In genomic region chr4:8468746-8469535, GRCh38 we compare ENCODE assay signal across 8 cellular contexts. TPM values are rescaled to one million over a fixed set of nuclear protein-coding genes. Genes with fewer than 3 reads are reported as not detected.
DNase-seq lines count a peak whose midpoint lies in the region; TF ChIP-seq lines count a peak whose summit lies in the region.

No MANE protein-coding gene starts in this region.

- H2BK15ac ChIP-seq in mesenchymal stem cell (ENCODE audit: low read depth, poor library complexity, severe bottlenecking), result no peak overlapping the region

- H3K4me1 Mint-ChIP-seq in activated CD4-positive, alpha-beta T cell treated with anti-CD3 and anti-CD28 coated beads, Interleukin-2, amount 10 ng/mL, durations not matched to agents 7 days and 5 days, result no peaks in the 10 kb centered on the region

- H3K4me3 ChIP-seq in HEK293 (ENCODE audit: low read depth, low read length), result no peak overlapping the region
- no peak overlapping the region for H3K4me3 ChIP-seq in mesenchymal stem cell (ENCODE audit: insufficient read depth in 1 of 2, low read depth in 1 of 2, low read length in 2 of 2)

- H3K4me1 ChIP-seq in HEK293 (ENCODE audit: control insufficient read depth, insufficient read depth, low read length) (no peaks in the 10 kb centered on the region), mesenchymal stem cell (ENCODE audit: control insufficient read depth, insufficient read depth, low read depth, low read length) (peaks cover 35% of the 10 kb centered on the region)

- TF ChIP-seq CTCF in GM10248 (IDR thresholded peaks at IDR 0.05; ENCODE audit: control extremely low read depth, extremely low read depth, low read depth, missing control alignments) (peak; percentile 90), HEK293 (tag by site-specific recombination; IDR thresholded peaks at IDR 0.05) (peak; percentile 68)

- peaks cover 26% of the 10 kb centered on the region for H3K79me1 ChIP-seq in mesenchymal stem cell (replicated peaks; ENCODE audit: low read length, poor library complexity, severe bottlenecking)

- CTCF ChIA-PET in GM10248 (lab: Yijun Ruan, JAX), result interaction anchor here (0.7 to 5.6 kb wide), 33 partner anchors 10 to 449 kb away, joined by 3 to 79 read pairs (median 4); partner anchors contain the start of genes ABLIM2 and CPZ
- CTCF ChIA-PET in HEK293 (lab: Yijun Ruan, JAX), result interaction anchor here (0.8 to 3.2 kb wide), 23 partner anchors 9 to 178 kb away, joined by 3 to 19 read pairs (median 4); partner anchors contain the start of gene CPZ
- CTCF ChIA-PET in activated CD4-positive, alpha-beta T cell treated with anti-CD3 and anti-CD28 coated beads, Interleukin-2, amount 10 ng/mL, durations not matched to agents 7 days and 5 days (lab: Charles Lee), result interaction anchor here (0.8 to 1.5 kb wide), 3 partner anchors 10 to 41 kb away, joined by 3 to 4 read pairs (median 3); no protein-coding TSS in a partner anchor

- no peak overlapping the region for H4K8ac ChIP-seq in mesenchymal stem cell (ENCODE audit: low read length)

- peak overlapping the region; percentile 43 for H4K91ac ChIP-seq in mesenchymal stem cell (ENCODE audit: low read length)

- peaks cover 0 to 75% of the 10 kb centered on the region in 2 experiments; a peak in 1 of 3 replicates for H3K36me3 ChIP-seq in HEK293 (ENCODE audit: control insufficient read depth in 2 of 2, insufficient read depth in 1 of 2, low read length in 2 of 2)
- peaks cover 48 to 63% of the 10 kb centered on the region in 2 experiments for H3K36me3 ChIP-seq in mesenchymal stem cell (ENCODE audit: control insufficient read depth in 1 of 2, insufficient read depth in 2 of 2, low read depth in 1 of 2, low read length in 2 of 2)

- H3K27me3 Mint-ChIP-seq in activated CD4-positive, alpha-beta T cell treated with anti-CD3 and anti-CD28 coated beads, Interleukin-2, amount 10 ng/mL, durations not matched to agents 7 days and 5 days, result no peaks in the 10 kb centered on the region

- no peak overlapping the region for H2AK5ac ChIP-seq in mesenchymal stem cell (ENCODE audit: low read length, severe bottlenecking)

- H3K4me3 Mint-ChIP-seq in activated CD4-positive, alpha-beta T cell treated with anti-CD3 and anti-CD28 coated beads, Interleukin-2, amount 10 ng/mL, durations not matched to agents 7 days and 5 days, result no peak overlapping the region

- no peak overlapping the region for H3K18ac ChIP-seq in mesenchymal stem cell (ENCODE audit: low read depth in 1 of 2, low read length in 2 of 2)

- H3K23ac ChIP-seq in mesenchymal stem cell (ENCODE audit: low read length in 2 of 2), result no peak overlapping the region

- H3K9ac ChIP-seq in mesenchymal stem cell (ENCODE audit: low read length), result no peak overlapping the region

- H3K9me3 ChIP-seq in HEK293 (ENCODE audit: control insufficient read depth, insufficient read depth, low read depth, low read length) (no peaks in the 10 kb centered on the region), mesenchymal stem cell (ENCODE audit: control insufficient read depth, low read length) (no peaks in the 10 kb centered on the region)

- WGBS in mesenchymal stem cell, result 55% methylated on average over 21 of the region's 21 CpGs

- no peaks in the 10 kb centered on the region for H3K9me3 Mint-ChIP-seq in activated CD4-positive, alpha-beta T cell treated with anti-CD3 and anti-CD28 coated beads, Interleukin-2, amount 10 ng/mL, durations not matched to agents 7 days and 5 days

- no peak overlapping the region for H2AFZ ChIP-seq in mesenchymal stem cell (ENCODE audit: low read depth, low read length)

- no peak overlapping the region for H3K14ac ChIP-seq in mesenchymal stem cell (ENCODE audit: low read length in 2 of 2)

- no peak overlapping the region for H2BK5ac ChIP-seq in mesenchymal stem cell (ENCODE audit: low read depth, low read length, poor library complexity, severe bottlenecking)

- POLR2A ChIA-PET in GM10248 (lab: Yijun Ruan, JAX) (interaction anchor here (0.8 kb wide), 1 partner anchor 10 kb away, joined by 3 read pairs; no protein-coding TSS in a partner anchor), HEK293 (lab: Yijun Ruan, JAX) (interaction anchor here (0.9 kb wide), 1 partner anchor 121 kb away, joined by 3 read pairs; no protein-coding TSS in a partner anchor)
- POLR2A ChIA-PET in activated CD4-positive, alpha-beta T cell treated with anti-CD3 and anti-CD28 coated beads, Interleukin-2, amount 10 ng/mL, durations not matched to agents 7 days and 5 days (lab: Charles Lee), result no interaction called here

- peak; percentile 82 for DNase-seq in GM10248 (ENCODE audit: extremely low spot score)
- peak; percentile 7 for DNase-seq in NCI-H1694 treated with DMSO at 0.1 percent for 48 hours (lab: John Stamatoyannopoulos, UW)
- DNase-seq in activated CD4-positive, alpha-beta T cell treated with anti-CD3 and anti-CD28 coated beads, Interleukin-2, amount 10 ng/mL, durations not matched to agents 7 days and 5 days, result peak; percentile 64
- DNase-seq in effector CD4-positive, alpha-beta T cell, result peak; percentile 29
- DNase-seq in mesenchymal stem cell, result peak; percentile 49
- DNase-seq in stimulated activated CD8-positive, alpha-beta memory T cell treated with anti-CD3 and anti-CD28 coated beads, Interleukin-7, amount 100 ng/mL, for 24 hours (ENCODE audit: low read depth), result peak; percentile 19
- DNase-seq in mesenteric fat pad (ENCODE audit: low spot score), result no peak

- no peak overlapping the region for H2BK12ac ChIP-seq in mesenchymal stem cell (ENCODE audit: low read length in 2 of 2)

- H3K27ac Mint-ChIP-seq in activated CD4-positive, alpha-beta T cell treated with anti-CD3 and anti-CD28 coated beads, Interleukin-2, amount 10 ng/mL, durations not matched to agents 7 days and 5 days, result no peak overlapping the region

- no peak overlapping the region for H3K4me2 ChIP-seq in mesenchymal stem cell (ENCODE audit: low read length, poor library complexity, severe bottlenecking)

- H3K4ac ChIP-seq in mesenchymal stem cell (ENCODE audit: low read depth in 1 of 2, low read length in 2 of 2), result no peak overlapping the region

- H3K27me3 ChIP-seq in mesenchymal stem cell (ENCODE audit: control insufficient read depth in 1 of 2, insufficient read depth in 1 of 2, low read length in 2 of 2), result no peaks in the 10 kb centered on the region

- H3K36me3 Mint-ChIP-seq in activated CD4-positive, alpha-beta T cell treated with anti-CD3 and anti-CD28 coated beads, Interleukin-2, amount 10 ng/mL, durations not matched to agents 7 days and 5 days (ENCODE audit: low read depth), result peaks cover 3% of the 10 kb centered on the region

- no peak overlapping the region for H2BK120ac ChIP-seq in mesenchymal stem cell (ENCODE audit: low read depth, low read length)

- H3K27ac ChIP-seq in HEK293 (ENCODE audit: extremely low read depth, low read depth, low read length) (no peak overlapping the region), mesenchymal stem cell (ENCODE audit: low read length, poor library complexity, severe bottlenecking) (no peak overlapping the region)

TF ChIP-seq in HEK293, 187 proteins besides CTCF, POLR2A, EP300 and RAD21 (continues in another document):
- TF ChIP-seq ZNF335 (tag by site-specific recombination; conservative IDR thresholded peaks at IDR 0.05) (peak; percentile 86), ZIC2 (tag by site-specific recombination; IDR thresholded peaks at IDR 0.05) (peak; percentile 39; the same call in 1 of the 2 replicates), HIC1 (tag by site-specific recombination; IDR thresholded peaks at IDR 0.05) (no peak), ZNF654 (tag by site-specific recombination; IDR thresholded peaks at IDR 0.05; ENCODE audit: low read depth) (peak; percentile 56), ZBTB44 (tag by site-specific recombination; IDR thresholded peaks at IDR 0.05) (no peak)

RNA-seq across cellular contexts. Expression of gene TRMT44, which starts 28.4 kb away (rescaled TPM):
- 10 to 100 TPM; 17.5 to 21.4 TPM for total RNA-seq in activated CD4-positive, alpha-beta T cell treated with anti-CD3 and anti-CD28 coated beads, Interleukin-2, amount 10 ng/mL, durations not matched to agents 7 days and 5 days
- 3.7 TPM for polyA plus RNA-seq in mesenchymal stem cell (2013, experiment 1 of 2)
- 3.6 TPM for polyA plus RNA-seq in mesenchymal stem cell (2013, experiment 2 of 2)
- total RNA-seq in mesenteric fat pad, result 23.3 TPM

RNA-seq across cellular contexts. Expression of gene ACOX3, which starts 28.4 kb away (rescaled TPM):
- 10 to 100 TPM; 13.8 to 15.4 TPM for total RNA-seq in activated CD4-positive, alpha-beta T cell treated with anti-CD3 and anti-CD28 coated beads, Interleukin-2, amount 10 ng/mL, durations not matched to agents 7 days and 5 days
- polyA plus RNA-seq in mesenchymal stem cell (2013, experiment 1 of 2), result 10.4 TPM
- 12.2 TPM for polyA plus RNA-seq in mesenchymal stem cell (2013, experiment 2 of 2)
- 29.1 TPM for total RNA-seq in mesenteric fat pad
